ENCODE assay signal across 17 cellular contexts in genomic region chr9:81868145-81868544, GRCh38.
"Had no signal": no experiment of that assay in that cellular context is flagged by ENCODE, and none has a peak within 500 bp of the region (broad histone marks: within the 10 kb centered on the region; RNA-seq: fewer than 3 reads in every experiment).

No MANE protein-coding gene starts in this region.

- DNase-seq: activated CD4-positive, alpha-beta memory T cell treated with anti-CD3 and anti-CD28 coated beads, Interleukin-2, amount 10 ng/mL, durations not matched to agents 7 days and 5 days; activated CD4-positive, alpha-beta T cell treated with anti-CD3 and anti-CD28 coated beads for 36 hours; activated naive CD4-positive, alpha-beta T cell treated with anti-CD3 and anti-CD28 coated beads, Interleukin-2, amount 50 U/mL, for 16 hours; activated T-cell treated with anti-CD3 and anti-CD28 coated beads, Interleukin-2, amount 50 U/mL, for 24 hours; effector memory CD4-positive, alpha-beta T cell; islet precursor cell; left lung; mammary epithelial cell; naive B cell; ovary; T-helper 2 cell; tibial artery had no signal

- H3K9me3 Mint-ChIP-seq: stimulated activated memory B cell treated with anti-CD40 and anti-IgM and Interleukin-4, amounts not matched to agents 10 μg/mL and 1 μg/mL and 100 μg/mL, for 72 hours had no signal

- H3K4me3 Mint-ChIP-seq: activated CD4-positive, alpha-beta memory T cell treated with anti-CD3 and anti-CD28 coated beads, Interleukin-2, amount 10 ng/mL, durations not matched to agents 7 days and 5 days; activated CD4-positive, alpha-beta T cell treated with anti-CD3 and anti-CD28 coated beads for 36 hours; activated T-cell treated with anti-CD3 and anti-CD28 coated beads, Interleukin-2, amount 50 U/mL, for 24 hours; brain; dendritic cell treated with granulocyte-macrophage colony-stimulating factor and Interleukin-4, amounts not matched to agents 40 ng/mL and 50 ng/mL, for 4 days; naive B cell; stimulated activated memory B cell treated with anti-CD40 and anti-IgM and Interleukin-4, amounts not matched to agents 10 μg/mL and 1 μg/mL and 100 μg/mL, for 72 hours had no signal

- H3K27me3 Mint-ChIP-seq: activated CD4-positive, alpha-beta memory T cell treated with anti-CD3 and anti-CD28 coated beads, Interleukin-2, amount 10 ng/mL, durations not matched to agents 7 days and 5 days; activated CD4-positive, alpha-beta T cell treated with anti-CD3 and anti-CD28 coated beads for 36 hours; activated T-cell treated with anti-CD3 and anti-CD28 coated beads, Interleukin-2, amount 50 U/mL, for 24 hours; brain; dendritic cell treated with granulocyte-macrophage colony-stimulating factor and Interleukin-4, amounts not matched to agents 40 ng/mL and 50 ng/mL, for 4 days had no signal

- H3K4me1 Mint-ChIP-seq: activated CD4-positive, alpha-beta memory T cell treated with anti-CD3 and anti-CD28 coated beads, Interleukin-2, amount 10 ng/mL, durations not matched to agents 7 days and 5 days; activated CD4-positive, alpha-beta T cell treated with anti-CD3 and anti-CD28 coated beads for 36 hours; naive B cell had no signal

- H3K27ac Mint-ChIP-seq: activated CD4-positive, alpha-beta memory T cell treated with anti-CD3 and anti-CD28 coated beads, Interleukin-2, amount 10 ng/mL, durations not matched to agents 7 days and 5 days; activated CD4-positive, alpha-beta T cell treated with anti-CD3 and anti-CD28 coated beads for 36 hours; activated T-cell treated with anti-CD3 and anti-CD28 coated beads, Interleukin-2, amount 50 U/mL, for 24 hours; brain; dendritic cell treated with granulocyte-macrophage colony-stimulating factor and Interleukin-4, amounts not matched to agents 40 ng/mL and 50 ng/mL, for 4 days; stimulated activated memory B cell treated with anti-CD40 and anti-IgM and Interleukin-4, amounts not matched to agents 10 μg/mL and 1 μg/mL and 100 μg/mL, for 72 hours had no signal

- H3K4me3 ChIP-seq: hepatocyte, left lung, ovary, tibial artery, vagina had no signal

- ATAC-seq: activated CD4-positive, alpha-beta T cell treated with anti-CD3 and anti-CD28 coated beads for 36 hours; left lung; stimulated activated memory B cell treated with anti-CD40 and anti-IgM and Interleukin-4, amounts not matched to agents 10 μg/mL and 1 μg/mL and 100 μg/mL, for 72 hours had no signal
